Comparison of ENCODE assay signal across 12 cellular contexts in the genomic region with DNA sequence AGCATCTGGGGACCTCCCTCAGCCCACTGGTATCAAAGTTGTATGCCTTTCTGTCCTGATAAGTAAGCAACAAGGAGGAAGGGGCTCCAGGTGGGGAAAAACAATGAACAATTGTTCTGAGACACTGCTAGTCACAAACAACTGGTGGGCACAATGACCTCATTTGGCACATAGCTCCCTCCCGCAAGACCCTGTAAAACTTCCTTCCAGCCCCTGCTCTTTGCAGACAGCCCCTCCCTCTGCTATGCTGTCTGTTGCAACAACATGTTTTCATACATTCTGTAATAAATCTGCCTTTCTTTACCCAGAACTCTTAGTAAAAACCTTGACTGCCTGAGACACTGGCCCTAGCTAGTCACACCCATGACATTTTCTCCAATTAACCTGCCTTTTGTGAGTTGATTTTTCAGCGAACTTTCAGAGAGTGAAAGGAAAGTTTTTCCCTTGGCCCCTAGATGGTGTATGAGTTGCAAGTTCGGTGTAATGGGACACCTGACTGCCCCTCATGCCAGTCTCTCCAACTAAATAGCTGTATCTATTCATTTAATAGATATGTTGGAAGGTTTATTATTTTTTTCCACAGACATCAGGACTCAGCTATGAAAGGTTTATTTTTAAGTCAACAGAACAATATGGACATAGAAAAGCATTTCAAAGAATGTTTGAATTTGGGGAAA.
DNase-seq lines count a peak whose midpoint lies in the region; ATAC-seq and TF ChIP-seq lines count a peak whose summit lies in the region.
"Had no signal": no experiment of that assay in that cellular context is flagged by ENCODE, and none has a peak within 500 bp of the region (broad histone marks: within the 10 kb centered on the region; RNA-seq: fewer than 3 reads in every experiment).

No MANE protein-coding gene starts in this region.

- TF ChIP-seq CTCF in 22Rv1 (IDR thresholded peaks at IDR 0.05), result peak; percentile 77
- peak; percentile 10 for TF ChIP-seq CTCF in GM20000 (IDR thresholded peaks at IDR 0.05; ENCODE audit: extremely low read depth, missing control alignments)
- TF ChIP-seq CTCF in WERI-Rb-1 (IDR thresholded peaks at IDR 0.05; ENCODE audit: low read depth, low read length), result 0 out of 2 replicates have a peak, but pooled peaks have one; percentile 12
- no peak for TF ChIP-seq CTCF in tibial artery (IDR thresholded peaks at IDR 0.05)

- intact Hi-C loops in tibial artery (cut with DNase I; ENCODE audit: low total_unique reads), result no loop called here

- H3K36me3 ChIP-seq in WERI-Rb-1 (peaks cover 5% of the 10 kb centered on the region), tibial artery (peaks cover 30 to 53% (median 36%) of the 10 kb centered on the region in 3 donors)

- no peaks in the 10 kb centered on the region for H3K4me1 ChIP-seq in tibial artery

- no peak overlapping the region for H3K4me3 ChIP-seq in WERI-Rb-1 (ENCODE audit: low read depth, low read length)
- H3K4me3 ChIP-seq in tibial artery, result no peak overlapping the region

- H3K27me3 ChIP-seq in WERI-Rb-1 (ENCODE audit: insufficient read depth, low read depth, severe bottlenecking) (no peaks in the 10 kb centered on the region), tibial artery (no peaks in the 10 kb centered on the region)

- no peaks in the 10 kb centered on the region for H3K9me3 ChIP-seq in WERI-Rb-1 (ENCODE audit: severe bottlenecking)
- H3K9me3 ChIP-seq in tibial artery, result no peaks in the 10 kb centered on the region

- no peak for ATAC-seq in HG02852 (IDR thresholded peaks at IDR 0.05; ENCODE audit: unreplicated experiment)
- ATAC-seq: activated T-cell treated with anti-CD3 and anti-CD28 coated beads, Interleukin-2, amount 50 U/mL, for 72 hours; naive thymus-derived CD8-positive, alpha-beta T cell had no signal

- H3K27ac ChIP-seq in 22Rv1 (peak overlapping the region; percentile 88), WERI-Rb-1 (no peak overlapping the region), tibial artery (no peak overlapping the region)

- DNase-seq in GM20000 (ENCODE audit: low spot score), result peak; percentile 38
- no peak for DNase-seq in WERI-Rb-1
- DNase-seq in iPS-NIHi7 (ENCODE audit: extremely low spot score), result peak; percentile 29
- DNase-seq in NCI-H446 treated with DMSO at 0.1 percent for 48 hours (lab: John Stamatoyannopoulos, UW), result no peak
- DNase-seq in NCI-H1092 treated with DMSO at 0.1 percent for 48 hours (lab: John Stamatoyannopoulos, UW), result no peak
- no peak for DNase-seq in tibial artery
- DNase-seq: activated T-cell treated with anti-CD3 and anti-CD28 coated beads, Interleukin-2, amount 50 U/mL, for 72 hours; EL; naive thymus-derived CD8-positive, alpha-beta T cell; NCI-H1048 had no signal

Comparison
In these comparisons a context has a peak if more than half of its experiments do, and no peak if none do; other contexts are left out.
1. CTCF ChIP-seq: peak in 22Rv1 (single experiment), GM20000 (single experiment) and WERI-Rb-1 (single experiment); none in tibial artery (0 of 2).
2. DNase-seq: peak in GM20000 (single experiment) and iPS-NIHi7 (single experiment); none in WERI-Rb-1 (single experiment), NCI-H446 treated with DMSO at 0.1 percent for 48 hours (single experiment), NCI-H1092 treated with DMSO at 0.1 percent for 48 hours (single experiment) and tibial artery (0 of 2).